8 cellular contexts compared by ENCODE assay signal in genomic region chr5:42912184-42912766, GRCh38.
DNase-seq lines count a peak whose midpoint lies in the region; ATAC-seq, FAIRE-seq and TF ChIP-seq lines count a peak whose summit lies in the region.

No MANE protein-coding gene starts in this region.

- no peaks in the 10 kb centered on the region for H4K20me1 ChIP-seq in mammary epithelial cell (ENCODE audit: insufficient read depth, low read length)

- H3K4me3 ChIP-seq in SJCRH30, result no peak overlapping the region
- no peak overlapping the region for H3K4me3 ChIP-seq in mammary epithelial cell (replicated peaks in 1 of 3; ENCODE audit: insufficient read depth in 1 of 3, low read depth in 2 of 3, low read length in 3 of 3)
- H3K4me3 ChIP-seq in prostate gland, result no peak overlapping the region
- H3K4me3 ChIP-seq in sigmoid colon, result no peak overlapping the region

- DNase-seq in D721Med (ENCODE audit: insufficient read length, low spot score), result no peak
- peak; percentile 65 for DNase-seq in HuH-7 (ENCODE audit: low spot score)
- peak; percentile 51 to 75 for DNase-seq in SJCRH30
- peak; percentile 32 for DNase-seq in mammary epithelial cell
- peak; percentile 27 for DNase-seq in prostate gland (ENCODE audit: low spot score)
- no peak for DNase-seq in sigmoid colon
- no peak for DNase-seq in head of caudate nucleus

- H3K9ac ChIP-seq in mammary epithelial cell (ENCODE audit: insufficient read depth, low read length), result no peak overlapping the region

- no peak for ATAC-seq in HG02885 (IDR thresholded peaks at IDR 0.05; ENCODE audit: poor library complexity, unreplicated experiment)

- no peaks in the 10 kb centered on the region for H3K36me3 ChIP-seq in SJCRH30
- H3K36me3 ChIP-seq in mammary epithelial cell (ENCODE audit: insufficient read depth, low read length), result no peaks in the 10 kb centered on the region
- no peaks in the 10 kb centered on the region for H3K36me3 ChIP-seq in prostate gland
- no peaks in the 10 kb centered on the region for H3K36me3 ChIP-seq in sigmoid colon

- dilution Hi-C loops in mammary epithelial cell (cut with HindIII; ENCODE audit: low sequenced_read_pairs), result no loop called here

- BruUV-seq in mammary epithelial cell (replicated peaks; lab: Mats Ljungman, UMichigan), result no TSS peak

- CTCF ChIA-PET in mammary epithelial cell (lab: Charles Lee; ENCODE audit: low non-redundant PET), result interaction anchor here (0.7 to 1.0 kb wide), 3 partner anchors 17 to 195 kb away, joined by 3 to 4 read pairs (median 3); no protein-coding TSS in a partner anchor

- no peaks in the 10 kb centered on the region for H3K9me3 ChIP-seq in SJCRH30 (replicated peaks)
- H3K9me3 ChIP-seq in mammary epithelial cell (replicated peaks; ENCODE audit: insufficient read depth, low read length), result no peaks in the 10 kb centered on the region
- H3K9me3 ChIP-seq in prostate gland, result no peaks in the 10 kb centered on the region
- no peaks in the 10 kb centered on the region for H3K9me3 ChIP-seq in sigmoid colon

- intact Hi-C loops in mammary epithelial cell (cut with micrococcal nuclease) (loop anchor here (1.0 to 5.0 kb wide), 4 partner anchors 129 to 477 kb away; no protein-coding TSS in a partner anchor), prostate gland (cut with DNase I) (no loop called here), sigmoid colon (cut with DNase I) (loop anchor here (1.0 kb wide), 1 partner anchor 193 kb away; no protein-coding TSS in a partner anchor), head of caudate nucleus (cut with DNase I) (no loop called here)

- no peak for FAIRE-seq in D721Med (lab: Jason Lieb, UNC)

- WGBS in mammary epithelial cell (ENCODE audit: low coverage, missing lambda C conversion rate), result 69% methylated on average over 8 of the region's 8 CpGs
- WGBS in prostate gland, result 77% methylated on average over 8 of the region's 8 CpGs
- 67 to 82% methylated on average over 8 of the region's 8 CpGs for WGBS in sigmoid colon, 2 donors

- TF ChIP-seq EP300 in sigmoid colon (IDR thresholded peaks at IDR 0.05), result no peak

- H2AFZ ChIP-seq in mammary epithelial cell (ENCODE audit: low read depth, low read length), result no peak overlapping the region

- H3K79me2 ChIP-seq in mammary epithelial cell (ENCODE audit: insufficient read depth, low read length), result no peaks in the 10 kb centered on the region

- no peak for TF ChIP-seq POLR2A in prostate gland (IDR thresholded peaks at IDR 0.05)
- TF ChIP-seq POLR2A in sigmoid colon (IDR thresholded peaks at IDR 0.05), result no peak

- peak; percentile 68 for TF ChIP-seq CTCF in D721Med (IDR thresholded peaks at IDR 0.05; ENCODE audit: insufficient read depth, missing control alignments)
- peak; percentile 62 to 70 for TF ChIP-seq CTCF in mammary epithelial cell (conservative IDR thresholded peaks at IDR 0.05 in 1 of 2, IDR thresholded peaks at IDR 0.05 in 1 of 2; ENCODE audit: extremely low read depth in 1 of 2, insufficient read depth in 1 of 2, low read depth in 1 of 2, low read length in 2 of 2)
- TF ChIP-seq CTCF in prostate gland (IDR thresholded peaks at IDR 0.05), result peak in 3 of 4 experiments; percentile 7 to 49 (median 16)
- TF ChIP-seq CTCF in sigmoid colon (IDR thresholded peaks at IDR 0.05), result no peak

- peaks cover 3% of the 10 kb centered on the region; the same call in 1 of the 2 replicates for H3K4me1 ChIP-seq in SJCRH30
- H3K4me1 ChIP-seq in mammary epithelial cell (ENCODE audit: insufficient read depth, low read length), result no peaks in the 10 kb centered on the region
- H3K4me1 ChIP-seq in prostate gland (replicated peaks), result no peaks in the 10 kb centered on the region
- peaks cover 0 to 5% (median 4%) of the 10 kb centered on the region in 4 donors for H3K4me1 ChIP-seq in sigmoid colon

- no peak overlapping the region for H3K4me2 ChIP-seq in mammary epithelial cell (ENCODE audit: insufficient read depth, low read depth, low read length)

- H3K27me3 ChIP-seq in SJCRH30 (no peaks in the 10 kb centered on the region; the same call in 1 of the 2 replicates), mammary epithelial cell (ENCODE audit: insufficient read depth, low read length) (no peaks in the 10 kb centered on the region), prostate gland (replicated peaks; ENCODE audit: insufficient read depth) (no peaks in the 10 kb centered on the region), sigmoid colon (peaks cover 0 to 7% (median 0%) of the 10 kb centered on the region in 3 donors)

- in situ Hi-C loops in mammary epithelial cell (cut with MboI; ENCODE audit: low sequenced_read_pairs in 2 of 2), result loop anchor here (10.0 to 25.0 kb wide), 3 partner anchors 125 to 475 kb away; partner anchors contain the start of gene ANXA2R (in 1 of the 2)

- H3K27ac ChIP-seq in SJCRH30 (no peak overlapping the region), mammary epithelial cell (ENCODE audit: insufficient read depth, low read depth, low read length) (no peak overlapping the region), prostate gland (no peak overlapping the region), sigmoid colon (no peak overlapping the region)

Comparison
In these comparisons a context has a peak if more than half of its experiments do, and no peak if none do; other contexts are left out.
1. DNase-seq: peak in HuH-7 (single experiment), SJCRH30 (2 of 2), mammary epithelial cell (single experiment) and prostate gland (single experiment); none in D721Med (single experiment), sigmoid colon (single experiment) and head of caudate nucleus (0 of 42).
2. CTCF ChIP-seq: peak in D721Med (single experiment), mammary epithelial cell (2 of 2) and prostate gland (3 of 4); none in sigmoid colon (0 of 4).
3. intact Hi-C loops: an anchor here in mammary epithelial cell (1.0 to 5.0 kb wide) and sigmoid colon (1.0 kb wide); none called in prostate gland and head of caudate nucleus.